In the genomic region with DNA sequence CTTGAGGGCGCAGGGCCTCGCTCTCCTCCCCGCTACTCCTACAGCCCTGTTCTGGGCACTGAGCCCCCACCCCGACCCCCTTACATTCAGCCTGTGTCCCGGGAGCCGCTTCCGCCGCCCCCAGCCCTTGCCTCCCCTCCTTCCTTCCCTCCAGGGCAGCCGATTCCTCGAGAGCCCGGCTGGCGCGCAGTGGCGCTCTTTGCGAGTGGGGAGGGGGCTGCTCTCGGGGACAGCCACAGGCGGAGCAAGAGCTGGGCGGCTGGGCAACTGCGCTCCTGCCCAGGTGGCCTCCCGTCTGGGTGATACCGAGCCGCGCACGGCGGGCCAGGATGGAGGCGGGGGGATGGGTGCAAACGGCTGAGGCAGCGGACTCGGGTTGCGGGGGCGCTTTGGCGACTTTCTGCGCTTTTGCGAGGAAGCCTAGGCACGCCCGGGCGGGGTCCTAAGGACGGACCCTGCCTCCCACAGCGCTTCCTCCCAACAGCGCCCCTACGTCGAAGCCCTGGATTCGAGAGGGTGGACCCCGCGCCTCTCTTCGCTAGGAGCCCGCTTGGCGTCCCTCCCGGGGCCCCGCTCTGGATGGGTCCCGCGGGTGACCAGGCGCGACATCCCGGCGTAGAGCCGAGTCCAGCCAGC, we compare ENCODE assay signal across 8 cellular contexts.
A peak's percentile ranks its signal among the peaks of the same experiment; 100 is the strongest.
DNase-seq lines count a peak whose midpoint lies in the region; ATAC-seq lines count a peak whose summit lies in the region.

No MANE protein-coding gene starts in this region.

- H3K4me3 Mint-ChIP-seq in activated naive CD8-positive, alpha-beta T cell = peak overlapping the region; percentile 54
- H3K4me3 Mint-ChIP-seq in stimulated activated memory B cell treated with anti-CD40 and anti-IgM and Interleukin-4, amounts not matched to agents 10 μg/mL and 1 μg/mL and 100 μg/mL, for 72 hours = peak overlapping the region; percentile 45

- no peak for ATAC-seq in stimulated activated memory B cell treated with anti-CD40 and anti-IgM and Interleukin-4, amounts not matched to agents 10 μg/mL and 1 μg/mL and 100 μg/mL, for 72 hours
- ATAC-seq in HG03354 (IDR thresholded peaks at IDR 0.05; ENCODE audit: poor library complexity, severe bottlenecking, unreplicated experiment) = no peak

- DNase-seq in DMS 273 (lab: John Stamatoyannopoulos, UW; ENCODE audit: unreplicated experiment) = peak; percentile 66
- DNase-seq in DMS 273 treated with DMSO at 0.1 percent for 48 hours (lab: John Stamatoyannopoulos, UW) = no peak
- DNase-seq in OCI-M2 (lab: John Stamatoyannopoulos, UW; ENCODE audit: unreplicated experiment) = no peak
- DNase-seq in NCI-H187 (lab: John Stamatoyannopoulos, UW) = no peak

- no peaks in the 10 kb centered on the region for H3K36me3 Mint-ChIP-seq in activated naive CD8-positive, alpha-beta T cell
- H3K36me3 Mint-ChIP-seq in stimulated activated memory B cell treated with anti-CD40 and anti-IgM and Interleukin-4, amounts not matched to agents 10 μg/mL and 1 μg/mL and 100 μg/mL, for 72 hours = no peaks in the 10 kb centered on the region

- no peaks in the 10 kb centered on the region for H3K27me3 Mint-ChIP-seq in activated naive CD8-positive, alpha-beta T cell
- H3K27me3 Mint-ChIP-seq in stimulated activated memory B cell treated with anti-CD40 and anti-IgM and Interleukin-4, amounts not matched to agents 10 μg/mL and 1 μg/mL and 100 μg/mL, for 72 hours = peaks cover 29% of the 10 kb centered on the region

- H3K4me3 ChIP-seq in iPS-20b (ENCODE audit: low read length) = peak overlapping the region; percentile 81

- no peaks in the 10 kb centered on the region for H3K9me3 Mint-ChIP-seq in activated naive CD8-positive, alpha-beta T cell (ENCODE audit: low read depth)
- no peaks in the 10 kb centered on the region for H3K9me3 Mint-ChIP-seq in stimulated activated memory B cell treated with anti-CD40 and anti-IgM and Interleukin-4, amounts not matched to agents 10 μg/mL and 1 μg/mL and 100 μg/mL, for 72 hours

- H3K9me3 ChIP-seq in iPS-20b (ENCODE audit: insufficient read depth, low read depth, low read length) = no peaks in the 10 kb centered on the region

- H3K36me3 ChIP-seq in iPS-20b (ENCODE audit: insufficient read depth, low read depth, low read length) = no peaks in the 10 kb centered on the region

- no peak overlapping the region for H3K27ac ChIP-seq in iPS-20b (ENCODE audit: low read length)

- H3K4me1 Mint-ChIP-seq in activated naive CD8-positive, alpha-beta T cell (ENCODE audit: low read depth) = peaks cover 10% of the 10 kb centered on the region
- H3K4me1 Mint-ChIP-seq in stimulated activated memory B cell treated with anti-CD40 and anti-IgM and Interleukin-4, amounts not matched to agents 10 μg/mL and 1 μg/mL and 100 μg/mL, for 72 hours = peaks cover 9% of the 10 kb centered on the region

- peak overlapping the region; percentile 67; the same call in 1 of the 2 replicates for H3K9ac ChIP-seq in iPS-20b (ENCODE audit: low read depth, low read length)

- peaks cover 20% of the 10 kb centered on the region; the same call in 1 of the 2 replicates for H3K27me3 ChIP-seq in iPS-20b (ENCODE audit: insufficient read depth, low read length)

- no peak overlapping the region for H3K27ac Mint-ChIP-seq in activated naive CD8-positive, alpha-beta T cell
- H3K27ac Mint-ChIP-seq in stimulated activated memory B cell treated with anti-CD40 and anti-IgM and Interleukin-4, amounts not matched to agents 10 μg/mL and 1 μg/mL and 100 μg/mL, for 72 hours = no peak overlapping the region

- H3K4me1 ChIP-seq in iPS-20b (ENCODE audit: insufficient read depth, low read length) = peaks cover 31% of the 10 kb centered on the region
